ENCODE assay signal across 8 cellular contexts in the genomic region with DNA sequence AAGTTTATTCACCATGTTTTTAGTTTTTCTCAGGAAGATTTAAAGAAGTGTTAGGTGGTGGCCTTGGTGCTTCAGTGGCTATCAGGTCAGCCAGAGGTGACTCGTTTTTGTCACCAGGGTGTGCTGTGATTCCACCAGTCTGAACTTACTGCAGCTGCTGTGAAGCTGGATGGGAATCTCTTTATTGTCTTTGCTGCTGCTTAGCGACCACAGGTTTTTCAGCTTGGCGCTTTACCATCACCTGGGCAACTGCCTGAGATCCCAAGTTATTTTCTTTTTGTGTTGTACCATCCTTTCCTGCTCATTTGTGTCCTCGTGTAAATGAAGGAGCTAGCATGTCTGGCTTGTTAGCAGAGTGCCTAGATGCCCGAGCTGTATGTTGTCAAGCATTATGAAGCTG.
DNase-seq lines count a peak whose midpoint lies in the region; ATAC-seq, FAIRE-seq and TF ChIP-seq lines count a peak whose summit lies in the region.

No MANE protein-coding gene starts in this region.

- POLR2A ChIA-PET in activated CD4-positive, alpha-beta memory T cell treated with anti-CD3 and anti-CD28 coated beads, Interleukin-2, amount 10 ng/mL, durations not matched to agents 7 days and 5 days (lab: Charles Lee), result no interaction called here

- no peaks in the 10 kb centered on the region for H3K4me1 Mint-ChIP-seq in activated CD4-positive, alpha-beta memory T cell treated with anti-CD3 and anti-CD28 coated beads, Interleukin-2, amount 10 ng/mL, durations not matched to agents 7 days and 5 days

- no peaks in the 10 kb centered on the region for H3K27me3 Mint-ChIP-seq in activated CD4-positive, alpha-beta memory T cell treated with anti-CD3 and anti-CD28 coated beads, Interleukin-2, amount 10 ng/mL, durations not matched to agents 7 days and 5 days

- no peaks in the 10 kb centered on the region for H3K36me3 Mint-ChIP-seq in activated CD4-positive, alpha-beta memory T cell treated with anti-CD3 and anti-CD28 coated beads, Interleukin-2, amount 10 ng/mL, durations not matched to agents 7 days and 5 days (ENCODE audit: low read depth)

- H3K4me1 ChIP-seq in HUES48 (ENCODE audit: control insufficient read depth, insufficient read depth, low read length), result peaks cover 4% of the 10 kb centered on the region; the same call in 1 of the 2 replicates

- DNase-seq in D721Med (ENCODE audit: insufficient read length, low spot score) (no peak), NCI-H82 (lab: John Stamatoyannopoulos, UW) (peak; percentile 91), epidermal melanocyte (ENCODE audit: insufficient read length, low spot score) (peak; percentile 22), myocyte (ENCODE audit: low read depth) (peak; percentile 69), NCI-H1048 (lab: John Stamatoyannopoulos, UW) (no peak)
- no peak for DNase-seq in activated CD4-positive, alpha-beta memory T cell treated with anti-CD3 and anti-CD28 coated beads, Interleukin-2, amount 10 ng/mL, durations not matched to agents 7 days and 5 days

- H3K4me3 ChIP-seq in HUES48 (ENCODE audit: low read depth, low read length), result no peak overlapping the region

- no peaks in the 10 kb centered on the region for H3K9me3 Mint-ChIP-seq in activated CD4-positive, alpha-beta memory T cell treated with anti-CD3 and anti-CD28 coated beads, Interleukin-2, amount 10 ng/mL, durations not matched to agents 7 days and 5 days

- H3K27me3 ChIP-seq in HUES48 (ENCODE audit: control insufficient read depth, insufficient read depth, low read length), result no peaks in the 10 kb centered on the region

- no peak for ATAC-seq in GM21723 (IDR thresholded peaks at IDR 0.05; ENCODE audit: unreplicated experiment)

- no peak overlapping the region for H3K9ac ChIP-seq in HUES48 (ENCODE audit: low read depth, low read length)

- no peaks in the 10 kb centered on the region for H3K9me3 ChIP-seq in HUES48 (ENCODE audit: control insufficient read depth, insufficient read depth, low read length)

- no peak for FAIRE-seq in D721Med (lab: Jason Lieb, UNC)

- no peaks in the 10 kb centered on the region for H3K36me3 ChIP-seq in HUES48 (ENCODE audit: control insufficient read depth, insufficient read depth, low read length)

- CTCF ChIA-PET in activated CD4-positive, alpha-beta memory T cell treated with anti-CD3 and anti-CD28 coated beads, Interleukin-2, amount 10 ng/mL, durations not matched to agents 7 days and 5 days (lab: Charles Lee), result no interaction called here

- H3K27ac ChIP-seq in HUES48 (ENCODE audit: low read depth, low read length), result peak overlapping the region; percentile 42

- H3K27ac Mint-ChIP-seq in activated CD4-positive, alpha-beta memory T cell treated with anti-CD3 and anti-CD28 coated beads, Interleukin-2, amount 10 ng/mL, durations not matched to agents 7 days and 5 days, result no peak overlapping the region

- no peak overlapping the region for H3K4me3 Mint-ChIP-seq in activated CD4-positive, alpha-beta memory T cell treated with anti-CD3 and anti-CD28 coated beads, Interleukin-2, amount 10 ng/mL, durations not matched to agents 7 days and 5 days

- peak; percentile 64 for TF ChIP-seq CTCF in D721Med (IDR thresholded peaks at IDR 0.05; ENCODE audit: insufficient read depth, missing control alignments)

Comparison
In these comparisons a context has a peak if more than half of its experiments do, and no peak if none do; other contexts are left out.
1. DNase-seq: peak in NCI-H82 (single experiment), epidermal melanocyte (single experiment) and myocyte (single experiment); none in D721Med (single experiment), NCI-H1048 (single experiment) and activated CD4-positive, alpha-beta memory T cell treated with anti-CD3 and anti-CD28 coated beads, Interleukin-2, amount 10 ng/mL, durations not matched to agents 7 days and 5 days (single experiment).